ENCODE assay signal across 9 cellular contexts in the genomic region with DNA sequence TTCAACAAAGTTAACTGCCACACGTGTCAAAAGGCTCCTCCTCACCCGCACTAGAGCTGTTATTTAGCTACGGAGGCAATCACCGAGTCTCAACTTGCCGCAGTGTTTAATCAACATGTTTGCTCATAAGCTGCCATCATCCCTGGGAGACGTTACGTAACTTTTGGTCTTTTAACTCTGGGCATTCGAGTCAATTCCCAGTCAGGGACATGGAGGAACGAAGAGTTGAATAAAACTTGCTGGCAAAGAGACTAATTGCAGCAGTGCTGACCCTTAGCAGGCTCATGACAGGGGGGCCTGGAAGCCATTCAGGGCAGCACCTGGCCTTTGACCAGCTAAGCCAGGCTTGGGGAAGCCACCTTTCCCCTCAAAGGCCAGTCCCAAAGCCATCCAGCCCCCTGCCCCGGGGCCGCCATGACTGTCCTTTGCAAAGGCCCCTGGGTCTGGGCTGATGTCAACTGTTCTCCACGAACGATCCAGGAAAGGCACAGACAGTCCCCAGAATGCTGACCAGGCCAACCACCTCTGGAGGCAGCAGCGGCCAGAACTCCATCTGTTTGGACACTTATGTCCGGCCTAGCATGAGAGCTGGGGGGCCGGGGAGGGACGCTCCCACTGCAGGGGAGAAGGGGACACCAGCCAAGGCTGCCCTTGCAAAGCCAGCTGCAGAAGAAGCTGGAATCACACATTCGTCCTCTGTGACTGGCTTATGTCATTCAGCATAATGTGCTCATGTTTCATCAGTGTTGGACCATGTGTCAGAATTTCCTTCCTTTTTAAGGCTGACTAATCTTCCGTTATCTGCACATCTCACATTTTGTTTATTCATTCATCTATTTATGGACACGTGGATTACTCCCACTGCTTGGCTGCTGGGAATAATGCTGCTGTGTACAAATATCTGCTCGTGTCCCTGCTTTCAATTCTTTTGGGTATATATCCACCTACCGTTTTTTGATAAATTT. TPM values are rescaled to one million over a fixed set of nuclear protein-coding genes. Genes with fewer than 3 reads are reported as not detected.
DNase-seq lines count a peak whose midpoint lies in the region; ATAC-seq, FAIRE-seq and TF ChIP-seq lines count a peak whose summit lies in the region.
"Had no signal": no experiment of that assay in that cellular context is flagged by ENCODE, and none has a peak within 500 bp of the region (broad histone marks: within the 10 kb centered on the region; RNA-seq: fewer than 3 reads in every experiment).

No MANE protein-coding gene starts in this region.

- no peaks in the 10 kb centered on the region for H3K4me1 ChIP-seq in A673 (ENCODE audit: insufficient read depth, low read length, poor library complexity, severe bottlenecking)
- H3K4me1 ChIP-seq in left lung = peaks cover 8 to 25% of the 10 kb centered on the region in 2 donors

- no peaks in the 10 kb centered on the region for H3K36me3 ChIP-seq in A673 (ENCODE audit: insufficient read depth, low read length, poor library complexity, severe bottlenecking)
- H3K36me3 ChIP-seq in left lung = no peaks in the 10 kb centered on the region
- H3K36me3 ChIP-seq: SJSA1 had no signal

- ATAC-seq in left lung (peak; percentile 53), GM18498 (IDR thresholded peaks at IDR 0.05; ENCODE audit: unreplicated experiment) (no peak), GM19324 (IDR thresholded peaks at IDR 0.05; ENCODE audit: low FRiP score, unreplicated experiment) (no peak)

- TF ChIP-seq CTCF in A673 (conservative IDR thresholded peaks at IDR 0.05; ENCODE audit: low read depth, low read length) (no peak), LNCaP clone FGC (IDR thresholded peaks at IDR 0.05; ENCODE audit: control insufficient read depth, extremely low read depth, insufficient read depth) (no peak), choroid plexus epithelial cell (conservative IDR thresholded peaks at IDR 0.05; ENCODE audit: low read depth, low read length) (no peak), left lung (IDR thresholded peaks at IDR 0.05) (no peak)

- DNase-seq in A673 (ENCODE audit: low spot score) = peak; percentile 25
- DNase-seq in LNCaP clone FGC (ENCODE audit: low read depth) = peak; percentile 42
- DNase-seq in choroid plexus epithelial cell (ENCODE audit: low read depth) = peak; percentile 57
- no peak for DNase-seq in left lung
- DNase-seq in GM12891 (ENCODE audit: insufficient read length, low spot score) = no peak
- DNase-seq in Ammon's horn (ENCODE audit: low spot score) = no peak

- H3K4me3 ChIP-seq in A673 (ENCODE audit: low read depth, low read length, poor library complexity, severe bottlenecking) (no peak overlapping the region), LNCaP clone FGC (ENCODE audit: low read depth, low read length) (no peak overlapping the region), choroid plexus epithelial cell (ENCODE audit: low read depth, low read length) (no peak overlapping the region), left lung (no peak overlapping the region)
- H3K4me3 ChIP-seq: SJSA1 had no signal

- POLR2A ChIA-PET in A673 (lab: Charles Lee; ENCODE audit: low non-redundant PET) = no interaction called here

- CTCF ChIA-PET in A673 (lab: Charles Lee) = no interaction called here

- TF ChIP-seq POLR2A in GM12891 (IDR thresholded peaks at IDR 0.05; ENCODE audit: low read depth, low read length) = no peak

- H3K27ac ChIP-seq in A673 (ENCODE audit: low read depth, low read length, poor library complexity, severe bottlenecking) (no peak overlapping the region), left lung (peak overlapping the region in 1 of 2 donors; percentile 56)
- H3K27ac ChIP-seq: SJSA1 had no signal

- no TSS peak for BruUV-seq in A673 (replicated peaks; lab: Mats Ljungman, UMichigan)

- intact Hi-C loops in A673 (cut with micrococcal nuclease; ENCODE audit: unreplicated experiment) (no loop called here), left lung (cut with DNase I) (no loop called here)

- H3K27me3 ChIP-seq in A673 (replicated peaks; ENCODE audit: insufficient read depth, low read depth, low read length, poor library complexity) (no peaks in the 10 kb centered on the region), left lung (no peaks in the 10 kb centered on the region)
- H3K27me3 ChIP-seq: SJSA1 had no signal

- FAIRE-seq in GM12891 (lab: Jason Lieb, UNC) = no peak

- no peaks in the 10 kb centered on the region for H3K9me3 ChIP-seq in A673 (ENCODE audit: low read depth, low read length, poor library complexity, severe bottlenecking)
- no peaks in the 10 kb centered on the region for H3K9me3 ChIP-seq in left lung
- H3K9me3 ChIP-seq: SJSA1 had no signal

TF ChIP-seq in GM12891, 5 proteins besides CTCF, POLR2A, EP300 and RAD21:
- TF ChIP-seq PAX5 (IDR thresholded peaks at IDR 0.05; ENCODE audit: insufficient read depth, low read length, severe bottlenecking) (no peak), SPI1 (IDR thresholded peaks at IDR 0.05; ENCODE audit: low read depth, low read length) (no peak), POU2F2 (IDR thresholded peaks at IDR 0.05; ENCODE audit: low read depth, low read length) (no peak), TAF1 (IDR thresholded peaks at IDR 0.05; ENCODE audit: low read depth, low read length) (no peak)

RNA-seq across cellular contexts. Expression of gene PCSK6, which starts 43.7 kb away (rescaled TPM):
- 2.6 and 4.3 TPM in 2 replicates for total RNA-seq in A673 (2021)
- 1 to 10 TPM; 7.7 to 7.8 TPM for total RNA-seq in left lung
- polyA plus RNA-seq in GM12891 (2012; ENCODE audit: low read depth, missing spikeins) = 1.4 TPM

Comparison
In these comparisons a context has a peak if more than half of its experiments do, and no peak if none do; other contexts are left out.
1. DNase-seq: peak in A673 (single experiment), LNCaP clone FGC (single experiment) and choroid plexus epithelial cell (single experiment); none in left lung (0 of 2), GM12891 (single experiment) and Ammon's horn (single experiment).